In genomic region chr6:108766419-108766818, GRCh38 we compare ENCODE assay signal across 16 cellular contexts.
DNase-seq lines count a peak whose midpoint lies in the region; ATAC-seq and TF ChIP-seq lines count a peak whose summit lies in the region.
"Had no signal": no experiment of that assay in that cellular context is flagged by ENCODE, and none has a peak within 500 bp of the region (broad histone marks: within the 10 kb centered on the region; RNA-seq: fewer than 3 reads in every experiment).

No MANE protein-coding gene starts in this region.

- no peak overlapping the region for H3K4me3 ChIP-seq in body of pancreas
- H3K4me3 ChIP-seq: A549, HAP-1 had no signal

- peaks cover 88% of the 10 kb centered on the region for H3K4me1 ChIP-seq in body of pancreas
- H3K4me1 ChIP-seq: A549, Caco-2 had no signal

- H3K9me3 ChIP-seq in body of pancreas = no peaks in the 10 kb centered on the region
- H3K9me3 ChIP-seq: A549, Caco-2, HAP-1 had no signal

- DNase-seq in activated CD8-positive, alpha-beta memory T cell treated with anti-CD3 and anti-CD28 coated beads, Interleukin-2, amount 50 U/mL, for 48 hours = peak; percentile 12
- DNase-seq in activated CD8-positive, alpha-beta memory T cell treated with anti-CD3 and anti-CD28 coated beads for 24 hours = no peak
- DNase-seq in body of pancreas (no peak), islet precursor cell (peak; percentile 24), EL (no peak)
- DNase-seq: AML-193; Caco-2; CD4-positive, alpha-beta T cell; GDM1 had no signal

- no peak for TF ChIP-seq CTCF in body of pancreas (IDR thresholded peaks at IDR 0.05)

- WGBS in body of pancreas, 2 donors = 66 to 79% methylated on average over 5 of the region's 5 CpGs

- peak overlapping the region; percentile 14 to 75 (median 56) for H3K27ac ChIP-seq in body of pancreas
- H3K27ac ChIP-seq: 22Rv1, A549, C4-2B, HL-60 had no signal

- no peaks in the 10 kb centered on the region for H3K36me3 ChIP-seq in body of pancreas (replicated peaks in 1 of 2; ENCODE audit: insufficient read depth in 1 of 2, low read depth in 2 of 2)
- H3K36me3 ChIP-seq: HAP-1 had no signal

- H3K27me3 ChIP-seq in body of pancreas = no peaks in the 10 kb centered on the region

- no peak for ATAC-seq in body of pancreas
- no peak for ATAC-seq in GM18519 (IDR thresholded peaks at IDR 0.05; ENCODE audit: low FRiP score, unreplicated experiment)
- ATAC-seq in HG03571 (IDR thresholded peaks at IDR 0.05; ENCODE audit: unreplicated experiment) = no peak
- ATAC-seq: A549 had no signal

- intact Hi-C loops in body of pancreas (cut with DNase I) = no loop called here

- no peak for TF ChIP-seq POLR2A in body of pancreas (IDR thresholded peaks at IDR 0.05)

Comparison
In these comparisons a context has a peak if more than half of its experiments do, and no peak if none do; other contexts are left out.
1. DNase-seq: peak in activated CD8-positive, alpha-beta memory T cell treated with anti-CD3 and anti-CD28 coated beads, Interleukin-2, amount 50 U/mL, for 48 hours (single experiment) and islet precursor cell (single experiment); none in activated CD8-positive, alpha-beta memory T cell treated with anti-CD3 and anti-CD28 coated beads for 24 hours (single experiment), body of pancreas (0 of 4) and EL (single experiment).